Comparison of ENCODE assay signal across 8 cellular contexts in genomic region chr14:74251546-74252030, GRCh38. TPM values are rescaled to one million over a fixed set of nuclear protein-coding genes. Genes with fewer than 3 reads are reported as not detected.
A peak's percentile ranks its signal among the peaks of the same experiment; 100 is the strongest.
DNase-seq lines count a peak whose midpoint lies in the region; ATAC-seq lines count a peak whose summit lies in the region.

No MANE protein-coding gene starts in this region.

- peaks cover 41% of the 10 kb centered on the region for H3K27me3 Mint-ChIP-seq in T-helper 1 cell treated with Interleukin-12 subunit alpha and Interleukin-12 subunit beta and Interleukin-4 antibody, amounts not matched to agents 30 μg/mL and 1 μg/mL, for 36 hours (ENCODE audit: low read depth)

- H3K27me3 ChIP-seq in HAP-1 (ENCODE audit: low read depth), result no peaks in the 10 kb centered on the region

- 0 out of 2 replicates have a peak, but pooled peaks cover 3% of the 10 kb centered on the region for H3K4me1 ChIP-seq in HAP-1

- H3K4me1 Mint-ChIP-seq in T-helper 1 cell treated with Interleukin-12 subunit alpha and Interleukin-12 subunit beta and Interleukin-4 antibody, amounts not matched to agents 30 μg/mL and 1 μg/mL, for 36 hours (ENCODE audit: low read depth), result peaks cover 7% of the 10 kb centered on the region

- peak; percentile 95 for ATAC-seq in left ventricle myocardium superior
- ATAC-seq in sciatic nerve, result peak; percentile 96
- ATAC-seq in HG03520 (IDR thresholded peaks at IDR 0.05; ENCODE audit: unreplicated experiment), result no peak

- H3K36me3 ChIP-seq in HAP-1 (replicated peaks), result no peaks in the 10 kb centered on the region

- no peak overlapping the region for H3K27ac Mint-ChIP-seq in T-helper 1 cell treated with Interleukin-12 subunit alpha and Interleukin-12 subunit beta and Interleukin-4 antibody, amounts not matched to agents 30 μg/mL and 1 μg/mL, for 36 hours

- no peaks in the 10 kb centered on the region for H3K9me3 Mint-ChIP-seq in T-helper 1 cell treated with Interleukin-12 subunit alpha and Interleukin-12 subunit beta and Interleukin-4 antibody, amounts not matched to agents 30 μg/mL and 1 μg/mL, for 36 hours

- intact Hi-C loops in left ventricle myocardium superior (cut with micrococcal nuclease) (loop anchor here (5.0 kb wide), 1 partner anchor 139 kb away; no protein-coding TSS in a partner anchor), sciatic nerve (cut with DNase I) (loop anchor here (10.0 kb wide), 1 partner anchor 137 kb away; no protein-coding TSS in a partner anchor)

- in situ Hi-C loops in HAP-1 (cut with MboI; ENCODE audit: low sequenced_read_pairs), result loop anchor here (5.0 kb wide), 1 partner anchor 144 kb away; no protein-coding TSS in a partner anchor

- H3K36me3 Mint-ChIP-seq in T-helper 1 cell treated with Interleukin-12 subunit alpha and Interleukin-12 subunit beta and Interleukin-4 antibody, amounts not matched to agents 30 μg/mL and 1 μg/mL, for 36 hours (ENCODE audit: low read depth), result no peaks in the 10 kb centered on the region

- DNase-seq in Daoy (ENCODE audit: low read depth) (peak; percentile 84), HAP-1 (ENCODE audit: low spot score in 2 of 2) (peak; percentile 73 to 88), NCI-H1105 treated with DMSO at 0.1 percent for 48 hours (lab: John Stamatoyannopoulos, UW) (peak; percentile 81), amniotic epithelial cell (ENCODE audit: low read depth) (peak; percentile 61), left ventricle myocardium superior (peak; percentile 77), sciatic nerve (ENCODE audit: low spot score) (peak; percentile 84)

- H3K9me3 ChIP-seq in HAP-1, result no peaks in the 10 kb centered on the region

- peak overlapping the region; percentile 69 for H3K4me3 Mint-ChIP-seq in T-helper 1 cell treated with Interleukin-12 subunit alpha and Interleukin-12 subunit beta and Interleukin-4 antibody, amounts not matched to agents 30 μg/mL and 1 μg/mL, for 36 hours

- 0 out of 2 replicates have a peak overlapping the region, but pooled peaks have one; percentile 4 for H3K4me3 ChIP-seq in HAP-1

RNA-seq across cellular contexts. Expression of gene VSX2, which starts 12.3 kb away (rescaled TPM):
- total RNA-seq in Daoy (2014; rRNA removed; shearing (Covaris generic)), result not detected in 2 replicates
- not detected for total RNA-seq in left ventricle myocardium superior
- total RNA-seq in sciatic nerve, result not detected

RNA-seq across cellular contexts. Expression of gene ABCD4, which starts 51.1 kb away (rescaled TPM):
- 22.5 and 23.0 TPM in 2 replicates for total RNA-seq in Daoy (2014; rRNA removed; shearing (Covaris generic))
- total RNA-seq in left ventricle myocardium superior (25.2 TPM), sciatic nerve (89.7 TPM)
